ENCODE assay signal across 3 cellular contexts in the genomic region with DNA sequence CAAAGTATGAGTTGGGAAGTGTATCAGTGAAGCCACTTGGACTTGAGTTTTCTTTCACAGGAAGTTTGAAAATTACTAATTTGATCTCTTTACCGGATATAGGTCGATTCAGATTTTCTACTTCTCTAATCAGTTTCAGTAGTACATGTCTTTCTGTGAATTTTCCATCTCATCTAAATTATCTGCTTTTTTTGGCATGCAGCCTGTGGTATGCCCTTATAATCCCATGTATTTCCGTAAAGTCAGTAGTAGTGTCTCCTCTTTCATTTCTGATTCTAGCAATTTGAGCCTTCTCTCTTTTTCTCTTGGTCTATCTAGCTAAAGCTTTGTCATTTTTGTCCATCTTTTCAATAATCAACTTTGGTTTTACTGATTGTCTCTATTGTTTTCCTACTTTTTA.
"Had no signal": no experiment of that assay in that cellular context is flagged by ENCODE, and none has a peak within 500 bp of the region (broad histone marks: within the 10 kb centered on the region; RNA-seq: fewer than 3 reads in every experiment).

No MANE protein-coding gene starts in this region.

- H3K4me3 ChIP-seq: GM12878 had no signal

- ATAC-seq: GM12878 had no signal

- DNase-seq: GDM1, GF-D8 had no signal
